ENCODE assay signal across 11 cellular contexts in genomic region chr5:116358911-116359418, GRCh38.
A peak's percentile ranks its signal among the peaks of the same experiment; 100 is the strongest.
DNase-seq lines count a peak whose midpoint lies in the region; ATAC-seq and TF ChIP-seq lines count a peak whose summit lies in the region.
"Had no signal": no experiment of that assay in that cellular context is flagged by ENCODE, and none has a peak within 500 bp of the region (broad histone marks: within the 10 kb centered on the region; RNA-seq: fewer than 3 reads in every experiment).

No MANE protein-coding gene starts in this region.

- peaks cover 6% of the 10 kb centered on the region for H3K9me3 Mint-ChIP-seq in stimulated activated effector memory CD8-positive, alpha-beta T cell treated with anti-CD3 and anti-CD28 coated beads, Interleukin-12 subunit alpha, Interleukin-12 subunit beta, amount 100 ng/mL, for 72 hours

- H3K4me1 Mint-ChIP-seq in stimulated activated effector memory CD8-positive, alpha-beta T cell treated with anti-CD3 and anti-CD28 coated beads, Interleukin-12 subunit alpha, Interleukin-12 subunit beta, amount 100 ng/mL, for 72 hours, result no peaks in the 10 kb centered on the region

- H3K4me1 ChIP-seq in right atrium auricular region, result peaks cover 0 to 46% of the 10 kb centered on the region in 2 donors

- H3K4me3 ChIP-seq in right atrium auricular region, result no peak overlapping the region
- H3K4me3 ChIP-seq: psoas muscle, tibial artery had no signal

- H3K36me3 ChIP-seq in right atrium auricular region, result no peaks in the 10 kb centered on the region

- ATAC-seq in GM18505 (IDR thresholded peaks at IDR 0.05; ENCODE audit: unreplicated experiment) (peak; percentile 99), GM21619 (IDR thresholded peaks at IDR 0.05; ENCODE audit: unreplicated experiment) (peak; percentile 99), HG03521 (IDR thresholded peaks at IDR 0.05; ENCODE audit: unreplicated experiment) (peak; percentile 98)
- ATAC-seq in stimulated activated effector memory CD8-positive, alpha-beta T cell treated with anti-CD3 and anti-CD28 coated beads, Interleukin-12 subunit alpha, Interleukin-12 subunit beta, amount 100 ng/mL, for 72 hours, result no peak
- ATAC-seq: psoas muscle had no signal

- no peak overlapping the region for H3K27ac Mint-ChIP-seq in stimulated activated effector memory CD8-positive, alpha-beta T cell treated with anti-CD3 and anti-CD28 coated beads, Interleukin-12 subunit alpha, Interleukin-12 subunit beta, amount 100 ng/mL, for 72 hours
- H3K27ac Mint-ChIP-seq: activated T-cell treated with anti-CD3 and anti-CD28 coated beads, Interleukin-2, amount 50 U/mL, for 24 hours had no signal

- H3K36me3 Mint-ChIP-seq in stimulated activated effector memory CD8-positive, alpha-beta T cell treated with anti-CD3 and anti-CD28 coated beads, Interleukin-12 subunit alpha, Interleukin-12 subunit beta, amount 100 ng/mL, for 72 hours, result no peaks in the 10 kb centered on the region

- no peaks in the 10 kb centered on the region for H3K27me3 ChIP-seq in right atrium auricular region
- H3K27me3 ChIP-seq: tibial artery had no signal

- H3K9me3 ChIP-seq in right atrium auricular region, result peaks cover 0 to 11% of the 10 kb centered on the region in 2 donors

- H3K27ac ChIP-seq in right atrium auricular region, result peak overlapping the region; percentile 32 to 66
- H3K27ac ChIP-seq: tibial artery had no signal

- no peak for TF ChIP-seq POLR2A in GM18505 (IDR thresholded peaks at IDR 0.05; ENCODE audit: borderline replicate concordance, extremely low read depth, insufficient read depth, insufficient read length)

- H3K4me3 Mint-ChIP-seq in stimulated activated effector memory CD8-positive, alpha-beta T cell treated with anti-CD3 and anti-CD28 coated beads, Interleukin-12 subunit alpha, Interleukin-12 subunit beta, amount 100 ng/mL, for 72 hours, result no peak overlapping the region
- H3K4me3 Mint-ChIP-seq: activated T-cell treated with anti-CD3 and anti-CD28 coated beads, Interleukin-2, amount 50 U/mL, for 24 hours had no signal

- no peak for TF ChIP-seq CTCF in right atrium auricular region (IDR thresholded peaks at IDR 0.05)

- DNase-seq in right atrium auricular region (ENCODE audit: low spot score) (no peak), NCI-H2081 (lab: John Stamatoyannopoulos, UW) (no peak), EL (no peak)
- no peak for DNase-seq in activated CD4-positive, alpha-beta T cell treated with anti-CD3 and anti-CD28 coated beads for 1 hour
- no peak for DNase-seq in stimulated activated effector memory CD8-positive, alpha-beta T cell treated with anti-CD3 and anti-CD28 coated beads, Interleukin-12 subunit alpha, Interleukin-12 subunit beta, amount 100 ng/mL, for 72 hours (ENCODE audit: low spot score in 2 of 2)
- DNase-seq: activated T-cell treated with anti-CD3 and anti-CD28 coated beads, Interleukin-2, amount 50 U/mL, for 24 hours; psoas muscle had no signal
